Comparison of ENCODE assay signal across 23 cellular contexts in the genomic region with DNA sequence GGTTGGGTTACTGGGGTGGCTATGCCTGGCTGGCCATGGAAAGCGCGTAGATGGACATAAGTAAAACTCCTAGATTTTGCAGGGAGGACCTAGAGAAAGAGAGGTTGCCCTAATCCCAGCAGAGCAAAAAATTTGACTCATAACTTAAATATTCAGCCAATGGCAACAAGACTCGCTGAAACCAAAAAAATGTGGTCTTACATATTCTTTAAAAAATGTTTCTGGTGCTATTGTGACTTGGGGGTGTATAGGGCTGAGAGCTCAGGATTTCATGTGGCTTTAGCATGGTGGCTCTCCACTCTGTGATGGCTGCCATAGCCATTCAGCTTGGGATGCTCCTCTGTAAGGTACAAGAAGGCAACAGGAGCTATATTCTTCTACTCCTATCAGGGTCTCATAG. TPM values are rescaled to one million over a fixed set of nuclear protein-coding genes. Genes with fewer than 3 reads are reported as not detected.
DNase-seq lines count a peak whose midpoint lies in the region; ATAC-seq and TF ChIP-seq lines count a peak whose summit lies in the region.
"Had no signal": no experiment of that assay in that cellular context is flagged by ENCODE, and none has a peak within 500 bp of the region (broad histone marks: within the 10 kb centered on the region; RNA-seq: fewer than 3 reads in every experiment).

No MANE protein-coding gene starts in this region.

- no peaks in the 10 kb centered on the region for H3F3A ChIP-seq in PC-3 (ENCODE audit: low read length, unreplicated experiment)

- H3K36me3 ChIP-seq in PC-3 (ENCODE audit: low read depth, low read length): no peaks in the 10 kb centered on the region
- no peaks in the 10 kb centered on the region for H3K36me3 ChIP-seq in H7 (replicated peaks; ENCODE audit: control insufficient read depth, insufficient read depth, low read length)
- H3K36me3 ChIP-seq: gastroesophageal sphincter, pancreas, right atrium auricular region had no signal

- no peaks in the 10 kb centered on the region for H4K20me1 ChIP-seq in PC-3 (ENCODE audit: low read length)

- H3K4me1 ChIP-seq in PC-3 (ENCODE audit: insufficient read depth, low read length): no peaks in the 10 kb centered on the region
- H3K4me1 ChIP-seq: gastroesophageal sphincter, pancreas, right atrium auricular region, testis had no signal

- no peak overlapping the region for H3K4me3 ChIP-seq in PC-3 (ENCODE audit: low read length)
- H3K4me3 ChIP-seq in fibroblast of mammary gland (ENCODE audit: control insufficient read depth, low read depth, low read length): no peak overlapping the region
- no peak overlapping the region for H3K4me3 ChIP-seq in H7 (ENCODE audit: insufficient read depth, low read depth, low read length)
- H3K4me3 ChIP-seq: gastroesophageal sphincter, pancreas, right atrium auricular region, testis had no signal

- H3K4me2 ChIP-seq in PC-3 (ENCODE audit: low read length): no peak overlapping the region

- no TSS peak for BruUV-seq in PC-3 (replicated peaks; lab: Mats Ljungman, UMichigan)

- H3K27me3 ChIP-seq in PC-3 (ENCODE audit: low read length) (peaks cover 4% of the 10 kb centered on the region; the same call in 1 of the 2 replicates), H7 (ENCODE audit: control insufficient read depth, insufficient read depth, low read length) (no peaks in the 10 kb centered on the region)
- H3K27me3 ChIP-seq: gastroesophageal sphincter, pancreas, right atrium auricular region, testis had no signal

- H3K9ac ChIP-seq in PC-3 (ENCODE audit: low read length): no peak overlapping the region

- intact Hi-C loops in PC-3 (cut with micrococcal nuclease): no loop called here

- no peaks in the 10 kb centered on the region; the same call in 1 of the 2 replicates for H3K9me2 ChIP-seq in PC-3 (replicated peaks; ENCODE audit: low read length)

- DNase-seq in ELR (ENCODE audit: low read depth) (peak; percentile 16), PC-3 (peak; percentile 10), fibroblast of mammary gland (ENCODE audit: low read depth) (peak; percentile 25), non-pigmented ciliary epithelial cell (ENCODE audit: low read depth) (peak; percentile 13), H7 (no peak)
- DNase-seq: activated T-cell treated with anti-CD3 and anti-CD28 coated beads, Interleukin-2, amount 50 U/mL, for 1 hour; amniotic stem cell; caudate nucleus; CD4-positive, alpha-beta T cell; dermis blood vessel endothelial cell; GOT3; NCI-H1694 treated with DMSO at 0.1 percent for 48 hours; NCI-H526; pancreas; stimulated activated CD4-positive, alpha-beta T cell treated with anti-CD3 and anti-CD28 coated beads, Interleukin-4, amount 100 ng/mL, for 24 hours; stimulated activated naive B cell treated with anti-CD40 and anti-IgM and Interleukin-4, amounts not matched to agents 10 μg/mL and 1 μg/mL and 100 μg/mL, for 72 hours; T-helper 17 cell; testis had no signal

- no peak for ATAC-seq in PC-3
- ATAC-seq in HG03039 (IDR thresholded peaks at IDR 0.05; ENCODE audit: unreplicated experiment): no peak
- ATAC-seq in GM18511 (IDR thresholded peaks at IDR 0.05; ENCODE audit: unreplicated experiment): no peak
- ATAC-seq: gastroesophageal sphincter; pancreas; stimulated activated naive B cell treated with anti-CD40 and anti-IgM and Interleukin-4, amounts not matched to agents 10 μg/mL and 1 μg/mL and 100 μg/mL, for 72 hours; T-helper 17 cell had no signal

- H3K9me3 ChIP-seq in PC-3 (ENCODE audit: low read length): no peaks in the 10 kb centered on the region
- H3K9me3 ChIP-seq: gastroesophageal sphincter, pancreas, right atrium auricular region, testis had no signal

- TF ChIP-seq CTCF in PC-3 (conservative IDR thresholded peaks at IDR 0.05; ENCODE audit: low read depth, low read length): no peak
- TF ChIP-seq CTCF in fibroblast of mammary gland (conservative IDR thresholded peaks at IDR 0.05; ENCODE audit: control insufficient read depth, insufficient read depth, low read depth, low read length): no peak

- H3K79me2 ChIP-seq in PC-3 (ENCODE audit: low read length): no peaks in the 10 kb centered on the region

- no peak overlapping the region for H3K27ac ChIP-seq in PC-3 (ENCODE audit: low read length)
- H3K27ac ChIP-seq: gastroesophageal sphincter, pancreas, right atrium auricular region, testis had no signal

- H2AFZ ChIP-seq in PC-3 (ENCODE audit: low read length): no peak overlapping the region

- CTCF ChIA-PET in PC-3 (lab: Charles Lee): no interaction called here

- POLR2A ChIA-PET in PC-3 (lab: Charles Lee; ENCODE audit: unreplicated experiment): no interaction called here

RNA-seq across cellular contexts. Expression of a gene that starts 27.2 kb away (rescaled TPM):
- total RNA-seq in PC-3 (2014; rRNA removed): 3.7 and 5.0 TPM in 2 replicates
- 2.4 and 4.0 TPM in 2 replicates for total RNA-seq in H7 (2014; rRNA removed; shearing (Covaris generic))
- total RNA-seq: CD4-positive, alpha-beta T cell; RPMI7951 had no signal
